Comparison of ENCODE assay signal across 1 cellular context in genomic region chr7:131035088-131035770, GRCh38.
A peak's percentile ranks its signal among the peaks of the same experiment; 100 is the strongest.
TF ChIP-seq lines count a peak whose summit lies in the region.

No MANE protein-coding gene starts in this region.

TF ChIP-seq in GM12878, 131 proteins besides CTCF, POLR2A, EP300 and RAD21 (continued from another document):
- no peak for TF ChIP-seq YY1 (IDR thresholded peaks at IDR 0.05; ENCODE audit: low read depth, low read length)
- no peak for TF ChIP-seq SMAD1 (IDR thresholded peaks at IDR 0.05; ENCODE audit: low read depth, partially characterized antibody)
- peak; percentile 60 to 62 for TF ChIP-seq IKZF2 (IDR thresholded peaks at IDR 0.05)
- TF ChIP-seq SKIL (IDR thresholded peaks at IDR 0.05; ENCODE audit: low read depth, poor library complexity, severe bottlenecking) = peak; percentile 7
- 0 out of 2 replicates have a peak, but pooled peaks have one; percentile 24 for TF ChIP-seq RELB (IDR thresholded peaks at IDR 0.05; ENCODE audit: low read depth)
- TF ChIP-seq USF1 (IDR thresholded peaks at IDR 0.05; ENCODE audit: borderline replicate concordance, extremely low read length, insufficient read depth, low read depth, low read length) = no peak
- no peak for TF ChIP-seq E2F4 (IDR thresholded peaks at IDR 0.05; ENCODE audit: low read depth, low read length)
- 0 out of 2 replicates have a peak, but pooled peaks have one; percentile 79 for TF ChIP-seq YBX1 (IDR thresholded peaks at IDR 0.05)
- TF ChIP-seq CUX1 (IDR thresholded peaks at IDR 0.05; ENCODE audit: insufficient replicate concordance, low read depth, low read length) = no peak
- TF ChIP-seq HDGF (IDR thresholded peaks at IDR 0.05) = peak; percentile 88
- no peak for TF ChIP-seq SRF (IDR thresholded peaks at IDR 0.05; ENCODE audit: low read depth in 2 of 2, low read length in 2 of 2)
- no peak for TF ChIP-seq ZNF384 (IDR thresholded peaks at IDR 0.05; ENCODE audit: borderline replicate concordance, low read depth, low read length)
- TF ChIP-seq KDM1A (IDR thresholded peaks at IDR 0.05; ENCODE audit: borderline replicate concordance) = no peak
